In the genomic region with DNA sequence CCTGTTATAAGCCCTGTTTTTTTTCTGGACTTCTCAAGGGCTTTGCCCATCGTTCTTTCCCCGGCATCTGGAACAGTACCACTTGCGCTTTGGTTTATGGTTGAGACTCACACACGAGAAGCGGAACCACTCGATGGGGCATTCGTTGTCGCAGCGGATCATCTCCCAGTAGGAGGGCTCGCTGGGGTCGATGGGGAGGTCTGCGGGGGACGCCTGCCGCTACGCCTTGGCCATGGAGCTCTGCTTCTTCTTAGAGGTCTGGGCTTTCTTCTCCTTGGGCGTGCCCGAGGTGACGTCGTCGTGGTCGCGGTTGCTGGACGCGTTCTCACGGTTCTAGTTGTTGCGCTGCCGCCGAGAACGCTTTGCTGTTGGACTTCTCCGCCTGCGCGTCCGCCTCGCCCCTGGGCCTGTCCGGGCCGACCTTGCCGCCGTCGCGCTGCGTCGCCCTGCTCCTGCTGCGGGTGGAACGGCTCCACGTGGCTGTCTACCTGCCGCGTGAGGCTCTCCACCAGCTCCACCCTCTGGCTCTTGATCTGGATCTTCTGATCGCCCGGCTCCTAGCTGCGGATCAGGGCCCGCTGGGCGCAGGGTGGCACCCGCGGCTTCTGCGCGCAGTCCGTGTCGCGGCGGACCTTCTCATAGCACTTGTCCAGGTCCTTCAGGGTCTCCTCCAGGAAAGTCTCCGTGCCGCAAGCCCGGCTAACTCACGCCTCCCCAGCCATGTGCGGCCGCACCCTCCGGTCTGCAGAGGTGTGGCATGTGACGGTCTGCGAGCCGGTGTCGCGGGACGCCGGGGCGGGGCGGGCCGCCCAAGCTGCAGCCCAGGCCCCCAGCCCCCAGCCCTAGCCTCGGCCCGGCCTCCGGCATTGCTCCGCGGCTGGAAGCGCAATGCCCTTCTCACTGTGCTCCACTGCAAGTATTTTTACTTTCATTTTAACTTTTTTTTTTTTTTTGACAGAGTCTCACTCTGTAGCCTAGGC, we compare ENCODE assay signal across 1 cellular context.
A peak's percentile ranks its signal among the peaks of the same experiment; 100 is the strongest.
TF ChIP-seq lines count a peak whose summit lies in the region.

No MANE protein-coding gene starts in this region.

TF ChIP-seq in IMR-90, 13 proteins besides CTCF, POLR2A, EP300 and RAD21:
- peak; percentile 29; the same call in 1 of the 2 replicates for TF ChIP-seq MXI1 (IDR thresholded peaks at IDR 0.05; ENCODE audit: borderline replicate concordance, low read depth, low read length)
- no peak for TF ChIP-seq NFE2L2 (IDR thresholded peaks at IDR 0.05; ENCODE audit: low read depth, low read length)
- no peak for TF ChIP-seq RFX5 (IDR thresholded peaks at IDR 0.05; ENCODE audit: low read depth, low read length)
- no peak for TF ChIP-seq ELK1 (IDR thresholded peaks at IDR 0.05; ENCODE audit: borderline replicate concordance, low read depth, low read length)
- no peak for TF ChIP-seq MAZ (IDR thresholded peaks at IDR 0.05; ENCODE audit: borderline replicate concordance, low read depth, low read length)
- TF ChIP-seq CHD1 (IDR thresholded peaks at IDR 0.05; ENCODE audit: low read depth, low read length): no peak
